23 cellular contexts compared by ENCODE assay signal in the genomic region with DNA sequence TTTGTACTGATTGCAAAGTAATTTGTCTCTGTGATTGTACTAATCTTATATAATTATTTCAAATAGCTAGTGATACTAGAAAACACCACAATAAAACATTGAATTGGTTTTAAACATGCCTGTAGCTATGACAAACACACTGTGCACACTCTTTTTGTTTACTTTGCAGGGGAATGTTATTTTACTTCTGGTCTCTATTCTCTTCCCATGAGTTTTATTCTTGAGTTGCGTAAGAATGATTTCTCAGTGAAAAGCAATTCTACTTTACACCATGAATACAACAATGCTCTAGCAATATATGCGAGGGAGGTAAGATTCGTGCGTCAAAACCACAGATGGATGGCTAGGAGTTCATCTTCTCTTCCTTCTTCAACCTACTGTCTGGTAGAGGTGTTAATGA.
"Had no signal": no experiment of that assay in that cellular context is flagged by ENCODE, and none has a peak within 500 bp of the region (broad histone marks: within the 10 kb centered on the region; RNA-seq: fewer than 3 reads in every experiment).

No MANE protein-coding gene starts in this region.

- H3K27ac ChIP-seq: dorsolateral prefrontal cortex, epithelial cell of prostate, esophagus muscularis mucosa, heart right ventricle, lower lobe of right lung, ovary, stomach, testis, tibial artery had no signal

- H3K36me3 ChIP-seq: esophagus muscularis mucosa, heart right ventricle, lower lobe of right lung, ovary, stomach, tibial artery had no signal

- FAIRE-seq: keratinocyte had no signal

- H3K4me1 Mint-ChIP-seq: natural killer cell; stimulated activated effector memory CD8-positive, alpha-beta T cell treated with anti-CD3 and anti-CD28 coated beads, Interleukin-12 subunit alpha, Interleukin-12 subunit beta, amount 100 ng/mL, for 72 hours had no signal

- H3K27ac Mint-ChIP-seq: natural killer cell; stimulated activated effector memory CD8-positive, alpha-beta T cell treated with anti-CD3 and anti-CD28 coated beads, Interleukin-12 subunit alpha, Interleukin-12 subunit beta, amount 100 ng/mL, for 72 hours; type B pancreatic cell had no signal

- H3K4me3 ChIP-seq: dorsolateral prefrontal cortex, esophagus muscularis mucosa, heart right ventricle, lower lobe of right lung, ovary, stomach, testis, tibial artery had no signal

- H3K36me3 Mint-ChIP-seq: natural killer cell; stimulated activated effector memory CD8-positive, alpha-beta T cell treated with anti-CD3 and anti-CD28 coated beads, Interleukin-12 subunit alpha, Interleukin-12 subunit beta, amount 100 ng/mL, for 72 hours; type B pancreatic cell had no signal

- H3K27me3 ChIP-seq: dorsolateral prefrontal cortex, esophagus muscularis mucosa, heart right ventricle, ovary, stomach, testis, tibial artery had no signal

- H3K4me3 Mint-ChIP-seq: natural killer cell; stimulated activated effector memory CD8-positive, alpha-beta T cell treated with anti-CD3 and anti-CD28 coated beads, Interleukin-12 subunit alpha, Interleukin-12 subunit beta, amount 100 ng/mL, for 72 hours; type B pancreatic cell had no signal

- H3K9me3 ChIP-seq: lower lobe of right lung, ovary, testis had no signal

- H3K4me1 ChIP-seq: esophagus muscularis mucosa, heart right ventricle, lower lobe of right lung, stomach, testis, tibial artery had no signal

- ATAC-seq: heart right ventricle; left ventricle myocardium superior; lower lobe of right lung; natural killer cell; sciatic nerve; stimulated activated effector memory CD8-positive, alpha-beta T cell treated with anti-CD3 and anti-CD28 coated beads, Interleukin-12 subunit alpha, Interleukin-12 subunit beta, amount 100 ng/mL, for 72 hours had no signal

- DNase-seq: dorsolateral prefrontal cortex; effector CD4-positive, alpha-beta T cell; foreskin melanocyte; glutamatergic neuron; heart right ventricle; hippocampal formation; left ventricle myocardium superior; lower lobe of right lung; natural killer cell; occipital lobe; ovary; stimulated activated CD4-positive, alpha-beta T cell treated with anti-CD3 and anti-CD28 coated beads, Interleukin-2, amount 100 ng/mL, for 24 hours; stimulated activated CD4-positive, alpha-beta T cell treated with anti-CD3 and anti-CD28 coated beads, Interleukin-4, amount 100 ng/mL, for 24 hours; stimulated activated naive CD4-positive, alpha-beta T cell treated with Interleukin-2 at 50 U/mL for 16 hours; stomach; testis; tibial artery had no signal

- H3K9me3 Mint-ChIP-seq: stimulated activated effector memory CD8-positive, alpha-beta T cell treated with anti-CD3 and anti-CD28 coated beads, Interleukin-12 subunit alpha, Interleukin-12 subunit beta, amount 100 ng/mL, for 72 hours had no signal
